11 cellular contexts compared by ENCODE assay signal in the genomic region with DNA sequence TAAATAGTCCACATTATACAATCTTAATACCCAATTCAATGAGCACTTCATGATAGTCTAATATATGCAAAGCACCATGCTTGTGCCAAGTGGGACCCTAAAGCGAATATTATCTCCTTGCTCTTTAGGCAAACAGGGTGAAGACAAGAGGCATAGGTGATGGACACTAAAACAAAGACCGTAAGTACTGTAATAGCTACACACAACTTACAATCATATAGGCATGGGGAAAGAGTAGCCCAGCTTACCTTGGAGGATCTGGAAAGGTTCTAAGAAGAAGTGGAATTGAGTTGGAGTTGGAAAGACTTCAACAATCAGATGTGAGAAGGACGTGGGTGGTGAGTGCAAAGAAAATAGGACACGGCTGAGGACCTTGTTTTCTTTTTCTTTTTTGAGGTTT. TPM values are rescaled to one million over a fixed set of nuclear protein-coding genes. Genes with fewer than 3 reads are reported as not detected.
"Had no signal": no experiment of that assay in that cellular context is flagged by ENCODE, and none has a peak within 500 bp of the region (broad histone marks: within the 10 kb centered on the region; RNA-seq: fewer than 3 reads in every experiment).

No MANE protein-coding gene starts in this region.

- H3K27ac ChIP-seq: KMS-11 had no signal

- DNase-seq: H7, HFFc6, Karpas-422, KBM-7 had no signal

- H3K9me3 ChIP-seq: HAP-1 had no signal

- H3K4me2 ChIP-seq: GM23338, KMS-11 had no signal

- H3K4me3 ChIP-seq: GM23338, HAP-1 had no signal

- FAIRE-seq: HTR-8/SVneo had no signal

- ATAC-seq: GM23338, HCT116 had no signal

- H3K9ac ChIP-seq: KMS-11 had no signal

- H3K36me3 ChIP-seq: HAP-1 had no signal

RNA-seq across cellular contexts. Expression of a gene that starts 19.1 kb away (rescaled TPM):
- total RNA-seq: H4, HFFc6 had no signal
- polyA plus RNA-seq: IgD-negative memory B cell had no signal
